Comparison of ENCODE assay signal across 8 cellular contexts in the genomic region with DNA sequence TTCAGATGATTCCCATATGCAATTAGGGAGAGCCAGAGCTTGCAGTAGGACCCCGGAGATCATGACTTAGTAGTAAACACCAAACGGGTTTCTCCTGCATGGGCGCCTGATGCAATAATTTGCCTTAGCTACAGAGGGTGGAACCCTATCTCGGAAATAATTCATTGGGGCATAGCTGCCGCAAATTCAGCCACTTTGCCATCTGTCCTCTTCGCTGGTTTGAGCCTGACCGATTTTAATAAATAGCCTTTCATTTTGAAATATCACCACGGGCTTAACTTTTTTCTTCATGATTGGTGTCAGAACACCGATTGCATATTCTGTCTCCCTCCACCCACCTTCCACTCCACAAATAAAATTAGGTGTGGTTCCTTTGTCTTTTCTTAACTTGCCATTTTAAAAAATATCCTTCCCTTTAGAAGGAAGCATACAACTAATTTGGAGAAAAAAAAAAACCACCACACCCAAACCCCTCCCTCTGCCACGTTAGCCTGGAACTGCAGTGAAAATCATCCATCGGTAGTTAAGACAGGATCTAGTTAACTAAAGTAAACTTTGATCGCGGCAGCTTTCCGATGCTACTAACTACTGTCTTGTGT. TPM values are rescaled to one million over a fixed set of nuclear protein-coding genes. Genes with fewer than 3 reads are reported as not detected.
DNase-seq lines count a peak whose midpoint lies in the region; ATAC-seq and TF ChIP-seq lines count a peak whose summit lies in the region.

No MANE protein-coding gene starts in this region.

- peak overlapping the region; percentile 99 to 100 (median 100) for H3K27ac Mint-ChIP-seq in immature natural killer cell

- H3K36me3 ChIP-seq in A673 (ENCODE audit: insufficient read depth, low read length, poor library complexity, severe bottlenecking) (peaks cover 46% of the 10 kb centered on the region), stomach (peaks cover 24 to 27% (median 26%) of the 10 kb centered on the region in 4 donors)

- peak; percentile 54 for DNase-seq in A673 (ENCODE audit: low spot score)
- peak; percentile 66 for DNase-seq in EH (ENCODE audit: low read depth)
- peak; percentile 30 for DNase-seq in NCI-H2171 (lab: John Stamatoyannopoulos, UW)
- peak; percentile 37 for DNase-seq in amniotic epithelial cell (ENCODE audit: low read depth)
- no peak for DNase-seq in immature natural killer cell
- DNase-seq in stomach = no peak
- no peak for DNase-seq in KG1 (lab: John Stamatoyannopoulos, UW)

- POLR2A ChIA-PET in A673 (lab: Charles Lee; ENCODE audit: low non-redundant PET) = interaction anchor here (0.5 kb wide), 1 partner anchor 596 kb away, joined by 3 read pairs; no protein-coding TSS in a partner anchor

- TF ChIP-seq EP300 in stomach (IDR thresholded peaks at IDR 0.05) = no peak

- H3K4me1 ChIP-seq in A673 (ENCODE audit: insufficient read depth, low read length, poor library complexity, severe bottlenecking) (peaks cover 11% of the 10 kb centered on the region), stomach (peaks cover 18 to 58% (median 35%) of the 10 kb centered on the region in 4 donors)

- TF ChIP-seq CTCF in A673 (conservative IDR thresholded peaks at IDR 0.05; ENCODE audit: low read depth, low read length) (no peak), stomach (IDR thresholded peaks at IDR 0.05) (no peak)

- peak overlapping the region; percentile 96 to 99 (median 98) for H3K4me3 Mint-ChIP-seq in immature natural killer cell

- H3K27me3 ChIP-seq in A673 (replicated peaks; ENCODE audit: insufficient read depth, low read depth, low read length, poor library complexity) = no peaks in the 10 kb centered on the region
- no peaks in the 10 kb centered on the region for H3K27me3 ChIP-seq in stomach

- intact Hi-C loops in A673 (cut with micrococcal nuclease; ENCODE audit: unreplicated experiment) = no loop called here
- intact Hi-C loops in stomach (cut with DNase I; ENCODE audit: low total_unique reads) = no loop called here

- CTCF ChIA-PET in A673 (lab: Charles Lee) = no interaction called here

- H3K4me1 Mint-ChIP-seq in immature natural killer cell = peaks cover 48 to 79% of the 10 kb centered on the region in 2 donors

- TF ChIP-seq POLR2A in stomach (IDR thresholded peaks at IDR 0.05) = no peak

- peaks cover 9 to 18% (median 11%) of the 10 kb centered on the region in 3 donors for H3K36me3 Mint-ChIP-seq in immature natural killer cell

- 5 to 13% (median 7%) methylated on average over 14 of the region's 14 CpGs for WGBS in stomach, 5 donors

- ATAC-seq in GM21515 (IDR thresholded peaks at IDR 0.05; ENCODE audit: unreplicated experiment) = no peak

- H3K9me3 ChIP-seq in A673 (ENCODE audit: low read depth, low read length, poor library complexity, severe bottlenecking) = no peaks in the 10 kb centered on the region
- H3K9me3 ChIP-seq in stomach = no peaks in the 10 kb centered on the region

- peak overlapping the region; percentile 98 for H3K27ac ChIP-seq in A673 (ENCODE audit: low read depth, low read length, poor library complexity, severe bottlenecking)
- H3K27ac ChIP-seq in stomach = peak overlapping the region in 4 of 5 donors; percentile 91 to 97 (median 93)

- no peaks in the 10 kb centered on the region for H3K9me3 Mint-ChIP-seq in immature natural killer cell

- H3K4me3 ChIP-seq in A673 (ENCODE audit: low read depth, low read length, poor library complexity, severe bottlenecking) (peak overlapping the region; percentile 97), stomach (peak overlapping the region; percentile 70 to 91 (median 80))

- H3K27me3 Mint-ChIP-seq in immature natural killer cell (ENCODE audit: low read depth in 3 of 3) = peaks cover 6 to 22% (median 21%) of the 10 kb centered on the region in 3 donors

- no TSS peak for BruUV-seq in A673 (replicated peaks; lab: Mats Ljungman, UMichigan)

RNA-seq across cellular contexts. Expression of a gene that starts 1.5 kb away (rescaled TPM):
- total RNA-seq in A673 (2021) = 294 and 337 TPM in 2 replicates
- polyA plus RNA-seq in immature natural killer cell = 10 to 100 TPM; 33.1 to 85.6 (median 75.2) TPM
- total RNA-seq in stomach = 10 to 100 TPM; 37.5 to 76.8 (median 52.5) TPM
- polyA plus RNA-seq in stomach = 100 to 1,000 TPM in 2 of 3 donors, 10 to 100 TPM in 1; 75.9 to 124 (median 122) TPM

Comparison
In these comparisons a context has a peak if more than half of its experiments do, and no peak if none do; other contexts are left out.
1. DNase-seq: peak in A673 (single experiment), EH (single experiment), NCI-H2171 (single experiment) and amniotic epithelial cell (single experiment); none in immature natural killer cell (0 of 3), stomach (single experiment) and KG1 (single experiment).